Comparison of ENCODE assay signal across 18 cellular contexts in the genomic region with DNA sequence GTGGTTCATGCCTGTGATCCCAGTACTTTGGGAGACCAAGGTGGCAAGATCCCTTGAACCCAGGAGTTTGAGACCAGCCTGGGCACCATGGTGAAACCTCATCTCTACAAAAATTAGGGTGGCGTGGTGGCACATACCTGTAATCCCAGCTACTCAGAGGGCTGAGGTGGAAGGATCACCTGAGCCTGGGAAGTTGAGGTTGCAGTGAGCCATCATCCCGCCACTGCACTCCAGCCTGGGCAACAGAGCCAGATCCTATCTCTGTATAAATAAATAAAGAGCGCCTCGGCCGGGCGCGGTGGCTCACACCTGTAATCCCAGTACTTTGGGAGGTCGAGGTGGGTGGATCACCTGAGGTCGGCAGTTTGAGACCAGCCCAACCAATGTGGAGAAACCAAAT. TPM values are rescaled to one million over a fixed set of nuclear protein-coding genes. Genes with fewer than 3 reads are reported as not detected.
DNase-seq lines count a peak whose midpoint lies in the region; ATAC-seq, FAIRE-seq and TF ChIP-seq lines count a peak whose summit lies in the region.
"Had no signal": no experiment of that assay in that cellular context is flagged by ENCODE, and none has a peak within 500 bp of the region (broad histone marks: within the 10 kb centered on the region; RNA-seq: fewer than 3 reads in every experiment).

No MANE protein-coding gene starts in this region.

- no peak for TF ChIP-seq POLR2A in right lobe of liver (IDR thresholded peaks at IDR 0.05)

- H3K27ac ChIP-seq in right atrium auricular region = peak overlapping the region; percentile 98
- H3K27ac ChIP-seq in right lobe of liver = peak overlapping the region in 2 of 3 donors; percentile 98 to 100
- H3K27ac ChIP-seq in skeletal muscle tissue (ENCODE audit: low read depth, low read length) = peak overlapping the region; percentile 71
- H3K27ac ChIP-seq in Karpas-422 (ENCODE audit: low read length) = no peak overlapping the region
- H3K27ac ChIP-seq in osteoblast (ENCODE audit: low read depth, low read length) = no peak overlapping the region
- H3K27ac ChIP-seq: hepatocyte, neutrophil, SJSA1 had no signal

- 27% methylated on average over 3 of the region's 9 CpGs for WGBS in right lobe of liver (ENCODE audit: insufficient coverage, low coverage, low lambda C conversion rate, missing lambda C conversion rate)

- H3K9me2 ChIP-seq in Karpas-422 (replicated peaks; ENCODE audit: insufficient read depth, low read length) = no peaks in the 10 kb centered on the region

- H3K27me3 ChIP-seq in right atrium auricular region (no peaks in the 10 kb centered on the region), right lobe of liver (no peaks in the 10 kb centered on the region), skeletal muscle tissue (ENCODE audit: control insufficient read depth in 3 of 3, insufficient read depth in 3 of 3, low read length in 3 of 3) (no peaks in the 10 kb centered on the region), Karpas-422 (ENCODE audit: low read length) (no peaks in the 10 kb centered on the region), osteoblast (ENCODE audit: insufficient read depth, low read length) (no peaks in the 10 kb centered on the region)
- H3K27me3 ChIP-seq: hepatocyte, neutrophil, SJSA1 had no signal

- H4K20me1 ChIP-seq in Karpas-422 (ENCODE audit: insufficient read depth, low read depth, low read length) (no peaks in the 10 kb centered on the region; the same call in 1 of the 2 replicates), osteoblast (ENCODE audit: insufficient read depth, low read length) (peaks cover 7% of the 10 kb centered on the region)

- peak; percentile 83 for FAIRE-seq in urothelium cell line (lab: Jason Lieb, UNC)
- FAIRE-seq: keratinocyte had no signal

- TF ChIP-seq CTCF in right atrium auricular region (IDR thresholded peaks at IDR 0.05) = no peak
- no peak for TF ChIP-seq CTCF in right lobe of liver (IDR thresholded peaks at IDR 0.05)
- no peak for TF ChIP-seq CTCF in osteoblast (IDR thresholded peaks at IDR 0.05; ENCODE audit: extremely low read depth, low read depth, low read length)

- no peak for ATAC-seq in right lobe of liver

- intact Hi-C loops in cardiac septum (cut with DNase I) = loop anchor here (2.0 kb wide), 1 partner anchor 26 kb away; no protein-coding TSS in a partner anchor
- intact Hi-C loops in right lobe of liver (cut with DNase I) = no loop called here

- H3K4me3 ChIP-seq in right atrium auricular region (no peak overlapping the region), right lobe of liver (no peak overlapping the region), skeletal muscle tissue (ENCODE audit: low read length in 3 of 3) (no peak overlapping the region), Karpas-422 (ENCODE audit: low read length) (no peak overlapping the region), osteoblast (ENCODE audit: insufficient read depth, low read length) (no peak overlapping the region)
- H3K4me3 ChIP-seq: hepatocyte, SJSA1 had no signal

- H3K4me1 ChIP-seq in right atrium auricular region = peaks cover 0 to 44% of the 10 kb centered on the region in 2 donors
- peaks cover 0 to 41% (median 19%) of the 10 kb centered on the region in 4 donors for H3K4me1 ChIP-seq in right lobe of liver
- H3K4me1 ChIP-seq in skeletal muscle tissue (ENCODE audit: control insufficient read depth in 3 of 3, insufficient read depth in 3 of 3, low read length in 3 of 3) = peaks cover 31 to 44% (median 36%) of the 10 kb centered on the region in 3 donors
- H3K4me1 ChIP-seq in Karpas-422 (ENCODE audit: low read length) = peaks cover 40% of the 10 kb centered on the region
- H3K4me1 ChIP-seq in osteoblast (ENCODE audit: insufficient read depth, low read length) = peaks cover 19% of the 10 kb centered on the region

- H2AFZ ChIP-seq in Karpas-422 (ENCODE audit: low read length) (no peak overlapping the region), osteoblast (ENCODE audit: low read length) (no peak overlapping the region)
- H2AFZ ChIP-seq: hepatocyte had no signal

- H3K9me3 ChIP-seq in right atrium auricular region = no peaks in the 10 kb centered on the region
- H3K9me3 ChIP-seq in right lobe of liver = no peaks in the 10 kb centered on the region
- H3K9me3 ChIP-seq in skeletal muscle tissue (ENCODE audit: control insufficient read depth in 3 of 3, low read length in 3 of 3) = no peaks in the 10 kb centered on the region
- H3K9me3 ChIP-seq in Karpas-422 (ENCODE audit: low read length) = no peaks in the 10 kb centered on the region
- H3K9me3 ChIP-seq in osteoblast (ENCODE audit: low read depth, low read length) = no peaks in the 10 kb centered on the region
- H3K9me3 ChIP-seq: neutrophil, SJSA1 had no signal

- peak overlapping the region; percentile 5 to 81 (median 52) for H3K9ac ChIP-seq in skeletal muscle tissue (ENCODE audit: low read depth in 1 of 3, low read length in 3 of 3)
- no peak overlapping the region for H3K9ac ChIP-seq in Karpas-422 (ENCODE audit: low read length)

- no peak for DNase-seq in right atrium auricular region (ENCODE audit: low spot score)
- no peak for DNase-seq in cardiac septum (ENCODE audit: low spot score)
- no peak for DNase-seq in right lobe of liver
- DNase-seq in urothelium cell line (ENCODE audit: low spot score) = no peak
- DNase-seq in activated T-cell treated with anti-CD3 and anti-CD28 coated beads for 4 hours = no peak
- no peak for DNase-seq in Karpas-422
- DNase-seq in osteoblast (ENCODE audit: insufficient read length, low spot score, missing footprints) = no peak
- DNase-seq: CD4-positive, alpha-beta T cell; HFFc6; NCI-H1417; NCI-H2171; NCI-H526 treated with DMSO at 0.1 percent for 48 hours; stimulated activated CD4-positive, alpha-beta T cell treated with anti-CD3 and anti-CD28 coated beads, Interleukin-4, amount 100 ng/mL, for 1 hour had no signal

- peaks cover 10% of the 10 kb centered on the region for H3K36me3 ChIP-seq in right atrium auricular region
- no peaks in the 10 kb centered on the region for H3K36me3 ChIP-seq in right lobe of liver
- peaks cover 0 to 6% (median 2%) of the 10 kb centered on the region in 3 donors for H3K36me3 ChIP-seq in skeletal muscle tissue (ENCODE audit: control insufficient read depth in 3 of 3, insufficient read depth in 3 of 3, low read length in 3 of 3)
- 0 out of 2 replicates have a peak, but pooled peaks cover 4% of the 10 kb centered on the region for H3K36me3 ChIP-seq in Karpas-422 (ENCODE audit: insufficient read depth, low read length)
- H3K36me3 ChIP-seq in osteoblast (ENCODE audit: insufficient read depth, low read length) = no peaks in the 10 kb centered on the region

- H3K79me2 ChIP-seq in Karpas-422 (ENCODE audit: low read length) (peaks cover 19% of the 10 kb centered on the region), osteoblast (ENCODE audit: insufficient read depth, low read length) (peaks cover 14% of the 10 kb centered on the region)

- no peak overlapping the region for H3K4me2 ChIP-seq in Karpas-422 (ENCODE audit: low read depth, low read length, poor library complexity, severe bottlenecking)
- no peak overlapping the region for H3K4me2 ChIP-seq in osteoblast (ENCODE audit: insufficient read depth, low read length)
- H3K4me2 ChIP-seq: hepatocyte had no signal

RNA-seq across cellular contexts. Expression of a gene that starts 27.9 kb away (rescaled TPM):
- total RNA-seq in right atrium auricular region = 10 to 100 TPM; 49.1 to 55.3 TPM
- total RNA-seq in cardiac septum = 26.9 TPM
- total RNA-seq in right lobe of liver = 10 to 100 TPM; 11.6 to 33.4 (median 19.4) TPM
- 15.1 TPM for total RNA-seq in skeletal muscle tissue
- total RNA-seq in Karpas-422 (2014; rRNA removed; shearing (Covaris generic); ENCODE audit: low replicate concordance) = 43.7 and 46.8 TPM in 2 replicates
- 28.0 and 29.0 TPM in 2 replicates for total RNA-seq in osteoblast

RNA-seq across cellular contexts. Expression of a gene that starts 37.0 kb away (rescaled TPM):
- total RNA-seq in right atrium auricular region (10 to 100 TPM; 12.7 to 14.2 TPM), cardiac septum (14.0 TPM), right lobe of liver (10 to 100 TPM in 4 of 6 experiments, 1 to 10 TPM in 2; 6.1 to 28.9 (median 15.5) TPM), skeletal muscle tissue (12.5 TPM), osteoblast (17.4 and 18.3 TPM in 2 replicates)
- 4.4 and 6.8 TPM in 2 replicates for total RNA-seq in Karpas-422 (2014; rRNA removed; shearing (Covaris generic); ENCODE audit: low replicate concordance)

RNA-seq across cellular contexts. Expression of a gene that starts 49.8 kb away (rescaled TPM):
- total RNA-seq in right atrium auricular region = 10 to 100 TPM; 19.3 to 23.5 TPM
- total RNA-seq in cardiac septum = 22.0 TPM
- total RNA-seq in right lobe of liver = 10 to 100 TPM; 12.1 to 20.7 (median 14.5) TPM
- 43.8 TPM for total RNA-seq in skeletal muscle tissue
- total RNA-seq in Karpas-422 (2014; rRNA removed; shearing (Covaris generic); ENCODE audit: low replicate concordance) = 43.2 and 90.3 TPM in 2 replicates
- total RNA-seq in osteoblast = 27.7 and 38.4 TPM in 2 replicates

RNA-seq across cellular contexts. Expression of a gene that starts 50.2 kb away (rescaled TPM):
- total RNA-seq in right atrium auricular region (100 to 1,000 TPM; 447 to 604 TPM), cardiac septum (662 TPM), right lobe of liver (100 to 1,000 TPM in 2 of 6 experiments, 10 to 100 TPM in 4; 62.6 to 135 (median 66.8) TPM), skeletal muscle tissue (110 TPM), osteoblast (57.9 and 60.4 TPM in 2 replicates)
- 67.7 and 102 TPM in 2 replicates for total RNA-seq in Karpas-422 (2014; rRNA removed; shearing (Covaris generic); ENCODE audit: low replicate concordance)

Comparison
In these comparisons a context has a peak if more than half of its experiments do, and no peak if none do; other contexts are left out.
1. H3K27ac ChIP-seq: peak in right atrium auricular region (2 of 2), right lobe of liver (2 of 3) and skeletal muscle tissue (single experiment); none in Karpas-422 (single experiment) and osteoblast (single experiment).